In genomic region chr19:18697680-18698079, GRCh38 we compare ENCODE assay signal across 13 cellular contexts. TPM values are rescaled to one million over a fixed set of nuclear protein-coding genes. Genes with fewer than 3 reads are reported as not detected.
A peak's percentile ranks its signal among the peaks of the same experiment; 100 is the strongest.
DNase-seq lines count a peak whose midpoint lies in the region; ATAC-seq and TF ChIP-seq lines count a peak whose summit lies in the region.
"Had no signal": no experiment of that assay in that cellular context is flagged by ENCODE, and none has a peak within 500 bp of the region (broad histone marks: within the 10 kb centered on the region; RNA-seq: fewer than 3 reads in every experiment).

No MANE protein-coding gene starts in this region.

- H3K4me3 Mint-ChIP-seq in activated naive CD4-positive, alpha-beta T cell treated with anti-CD3 and anti-CD28 coated beads, Interleukin-2, amount 50 U/mL, for 24 hours: no peak overlapping the region
- no peak overlapping the region for H3K4me3 Mint-ChIP-seq in stimulated activated memory B cell treated with anti-CD40 and anti-IgM and Interleukin-4, amounts not matched to agents 10 μg/mL and 1 μg/mL and 100 μg/mL, for 72 hours
- H3K4me3 Mint-ChIP-seq in endothelial cell (ENCODE audit: unreplicated experiment): no peak overlapping the region

- TF ChIP-seq POLR2A in body of pancreas (IDR thresholded peaks at IDR 0.05): no peak
- TF ChIP-seq POLR2A in spleen (IDR thresholded peaks at IDR 0.05): no peak

- H3K36me3 Mint-ChIP-seq in activated naive CD4-positive, alpha-beta T cell treated with anti-CD3 and anti-CD28 coated beads, Interleukin-2, amount 50 U/mL, for 24 hours: no peaks in the 10 kb centered on the region
- H3K36me3 Mint-ChIP-seq in stimulated activated memory B cell treated with anti-CD40 and anti-IgM and Interleukin-4, amounts not matched to agents 10 μg/mL and 1 μg/mL and 100 μg/mL, for 72 hours: no peaks in the 10 kb centered on the region
- no peaks in the 10 kb centered on the region for H3K36me3 Mint-ChIP-seq in endothelial cell (ENCODE audit: low read depth, unreplicated experiment)

- peaks cover 54% of the 10 kb centered on the region for H3K4me1 Mint-ChIP-seq in activated naive CD4-positive, alpha-beta T cell treated with anti-CD3 and anti-CD28 coated beads, Interleukin-2, amount 50 U/mL, for 24 hours
- peaks cover 68% of the 10 kb centered on the region for H3K4me1 Mint-ChIP-seq in stimulated activated memory B cell treated with anti-CD40 and anti-IgM and Interleukin-4, amounts not matched to agents 10 μg/mL and 1 μg/mL and 100 μg/mL, for 72 hours
- H3K4me1 Mint-ChIP-seq in endothelial cell (ENCODE audit: unreplicated experiment): peaks cover 9% of the 10 kb centered on the region

- H3K27ac ChIP-seq in body of pancreas (no peak overlapping the region), spleen (peak overlapping the region in 1 of 8 donors; percentile 85)
- H3K27ac ChIP-seq: GM23248, parathyroid adenoma, tibial nerve had no signal

- H3K27me3 ChIP-seq in body of pancreas (no peaks in the 10 kb centered on the region), spleen (replicated peaks in 1 of 7) (peaks cover 0 to 4% (median 0%) of the 10 kb centered on the region in 7 donors)
- H3K27me3 ChIP-seq: tibial nerve had no signal

- no peak for ATAC-seq in body of pancreas
- no peak for ATAC-seq in stimulated activated memory B cell treated with anti-CD40 and anti-IgM and Interleukin-4, amounts not matched to agents 10 μg/mL and 1 μg/mL and 100 μg/mL, for 72 hours

- intact Hi-C loops in body of pancreas (cut with DNase I): no loop called here
- intact Hi-C loops in spleen (cut with DNase I; ENCODE audit: low total_unique reads): no loop called here

- H3K27ac Mint-ChIP-seq in activated naive CD4-positive, alpha-beta T cell treated with anti-CD3 and anti-CD28 coated beads, Interleukin-2, amount 50 U/mL, for 24 hours: peak overlapping the region; percentile 55
- peak overlapping the region; percentile 73 for H3K27ac Mint-ChIP-seq in stimulated activated memory B cell treated with anti-CD40 and anti-IgM and Interleukin-4, amounts not matched to agents 10 μg/mL and 1 μg/mL and 100 μg/mL, for 72 hours
- no peak overlapping the region for H3K27ac Mint-ChIP-seq in endothelial cell (ENCODE audit: unreplicated experiment)

- peaks cover 34% of the 10 kb centered on the region for H3K4me1 ChIP-seq in body of pancreas
- H3K4me1 ChIP-seq in spleen: peaks cover 12 to 54% (median 32%) of the 10 kb centered on the region in 6 donors

- H3K9me3 ChIP-seq in body of pancreas: no peaks in the 10 kb centered on the region
- H3K9me3 ChIP-seq in spleen: no peaks in the 10 kb centered on the region
- H3K9me3 ChIP-seq: tibial nerve had no signal

- TF ChIP-seq CTCF in body of pancreas (IDR thresholded peaks at IDR 0.05) (no peak), spleen (IDR thresholded peaks at IDR 0.05 in 8 of 11, conservative IDR thresholded peaks at IDR 0.05 in 3 of 11) (no peak), GM10266 (IDR thresholded peaks at IDR 0.05; ENCODE audit: control insufficient read depth, insufficient read depth, low read depth, missing control alignments) (no peak), endothelial cell (IDR thresholded peaks at IDR 0.05; ENCODE audit: unreplicated experiment) (no peak)

- no peaks in the 10 kb centered on the region for H3K36me3 ChIP-seq in body of pancreas (replicated peaks in 1 of 2; ENCODE audit: insufficient read depth in 1 of 2, low read depth in 2 of 2)
- H3K36me3 ChIP-seq in spleen: no peaks in the 10 kb centered on the region
- H3K36me3 ChIP-seq: tibial nerve had no signal

- H3K9me3 Mint-ChIP-seq in activated naive CD4-positive, alpha-beta T cell treated with anti-CD3 and anti-CD28 coated beads, Interleukin-2, amount 50 U/mL, for 24 hours: no peaks in the 10 kb centered on the region
- no peaks in the 10 kb centered on the region for H3K9me3 Mint-ChIP-seq in stimulated activated memory B cell treated with anti-CD40 and anti-IgM and Interleukin-4, amounts not matched to agents 10 μg/mL and 1 μg/mL and 100 μg/mL, for 72 hours
- H3K9me3 Mint-ChIP-seq in endothelial cell (ENCODE audit: unreplicated experiment): no peaks in the 10 kb centered on the region

- no peak overlapping the region for H3K4me3 ChIP-seq in body of pancreas
- H3K4me3 ChIP-seq in spleen: no peak overlapping the region
- H3K4me3 ChIP-seq: GM23248, tibial nerve had no signal

- 25 to 39% methylated on average over 2 to 3 of the region's 3 CpGs for WGBS in body of pancreas, 2 donors
- 76 to 91% (median 85%) methylated on average over 3 of the region's 3 CpGs; no CpG with 5 or more reads in 1 of the 5 donors for WGBS in spleen, 5 donors

- no peaks in the 10 kb centered on the region for H3K27me3 Mint-ChIP-seq in activated naive CD4-positive, alpha-beta T cell treated with anti-CD3 and anti-CD28 coated beads, Interleukin-2, amount 50 U/mL, for 24 hours
- no peaks in the 10 kb centered on the region for H3K27me3 Mint-ChIP-seq in stimulated activated memory B cell treated with anti-CD40 and anti-IgM and Interleukin-4, amounts not matched to agents 10 μg/mL and 1 μg/mL and 100 μg/mL, for 72 hours
- H3K27me3 Mint-ChIP-seq in endothelial cell (ENCODE audit: unreplicated experiment): peaks cover 10% of the 10 kb centered on the region

- no peak for DNase-seq in activated naive CD4-positive, alpha-beta T cell (lab: John Stamatoyannopoulos, UW)
- peak; percentile 22 for DNase-seq in NCI-H128 (lab: John Stamatoyannopoulos, UW; ENCODE audit: unreplicated experiment)
- peak; percentile 47 to 75 (median 67) for DNase-seq in body of pancreas
- no peak for DNase-seq in spleen
- no peak for DNase-seq in GM10266 (ENCODE audit: extremely low spot score)
- DNase-seq in endothelial cell (ENCODE audit: low spot score): no peak
- DNase-seq: activated CD8-positive, alpha-beta memory T cell treated with anti-CD3 and anti-CD28 coated beads for 24 hours; GM23248; SIG-M5 had no signal

RNA-seq across cellular contexts. Expression of gene CRTC1, which starts 14.2 kb away (rescaled TPM):
- 1 to 10 TPM; 4.9 to 6.5 TPM for total RNA-seq in body of pancreas
- 10 to 100 TPM in 3 of 7 donors, 1 to 10 TPM in 4; 4.7 to 15.7 (median 8.8) TPM for total RNA-seq in spleen
- 10 to 100 TPM in 1 of 3 donors, 1 to 10 TPM in 2; 3.1 to 11.3 (median 6.4) TPM for polyA plus RNA-seq in spleen
- total RNA-seq in endothelial cell (ENCODE audit: unreplicated experiment): 17.5 TPM

Comparison
In these comparisons a context has a peak if more than half of its experiments do, and no peak if none do; other contexts are left out.
1. DNase-seq: peak in NCI-H128 (single experiment) and body of pancreas (4 of 4); none in activated naive CD4-positive, alpha-beta T cell (0 of 4), spleen (single experiment), GM10266 (single experiment) and endothelial cell (single experiment).